ENCODE assay signal across 1 cellular context in the genomic region with DNA sequence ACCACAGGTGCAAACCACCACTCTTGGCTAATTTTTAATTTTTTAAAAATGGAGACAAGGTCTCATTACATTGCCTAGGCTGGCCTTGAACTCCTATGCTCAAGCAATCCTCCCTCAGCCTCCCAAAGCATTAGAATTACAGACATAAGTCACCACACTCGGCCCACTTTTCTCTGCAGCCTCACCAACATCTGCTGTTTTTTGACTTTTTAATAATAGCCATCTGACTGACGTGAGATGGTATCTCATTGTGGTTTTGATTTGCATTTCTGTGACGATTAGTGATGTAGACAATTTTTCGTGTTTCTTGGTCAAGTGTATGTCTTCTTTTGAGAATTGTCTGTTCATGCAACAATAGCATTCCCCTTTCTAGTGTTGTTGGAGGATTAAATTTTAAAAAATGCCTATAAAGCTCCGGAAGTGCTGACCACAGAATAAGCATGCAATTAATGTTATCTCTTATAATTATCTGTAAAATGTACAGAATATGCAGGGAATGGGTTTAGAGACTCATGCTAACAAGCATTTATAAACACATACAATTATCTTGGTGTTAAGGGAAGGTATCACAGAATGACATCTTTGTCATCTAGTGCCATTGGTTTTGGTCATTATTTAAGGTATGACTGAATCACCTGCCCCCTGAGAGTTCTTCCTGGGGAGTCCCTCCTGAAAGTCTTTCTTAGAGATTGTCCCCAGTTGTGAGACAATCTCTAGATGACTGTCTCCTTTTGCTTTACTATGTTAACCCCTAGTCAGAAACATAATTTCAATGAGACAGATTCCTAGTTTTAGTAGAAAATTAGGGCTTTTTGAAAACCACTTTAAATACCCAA.
TF ChIP-seq lines count a peak whose summit lies in the region.

No MANE protein-coding gene starts in this region.

TF ChIP-seq in GM23338, 12 proteins besides CTCF, POLR2A, EP300 and RAD21 (continued from another document):
- TF ChIP-seq ZNF462 (CRISPR knock-in tag; IDR thresholded peaks at IDR 0.05) (no peak), EZH2phosphoT487 (IDR thresholded peaks at IDR 0.05; ENCODE audit: unreplicated experiment) (no peak), POLR2AphosphoS5 (IDR thresholded peaks at IDR 0.05; ENCODE audit: low read depth) (no peak), ZNF331 (CRISPR knock-in tag; IDR thresholded peaks at IDR 0.05; ENCODE audit: low read depth) (no peak), CREB1 (CRISPR knock-in tag; IDR thresholded peaks at IDR 0.05; ENCODE audit: low read depth) (no peak), NANOG (IDR thresholded peaks at IDR 0.05; ENCODE audit: borderline replicate concordance) (no peak), EZH2 (IDR thresholded peaks at IDR 0.05; ENCODE audit: low read depth, unreplicated experiment) (no peak), JUNB (IDR thresholded peaks at IDR 0.05; ENCODE audit: unreplicated experiment) (no peak), ZNF114 (CRISPR knock-in tag; IDR thresholded peaks at IDR 0.05) (no peak)
- TF ChIP-seq, protein P1, sequence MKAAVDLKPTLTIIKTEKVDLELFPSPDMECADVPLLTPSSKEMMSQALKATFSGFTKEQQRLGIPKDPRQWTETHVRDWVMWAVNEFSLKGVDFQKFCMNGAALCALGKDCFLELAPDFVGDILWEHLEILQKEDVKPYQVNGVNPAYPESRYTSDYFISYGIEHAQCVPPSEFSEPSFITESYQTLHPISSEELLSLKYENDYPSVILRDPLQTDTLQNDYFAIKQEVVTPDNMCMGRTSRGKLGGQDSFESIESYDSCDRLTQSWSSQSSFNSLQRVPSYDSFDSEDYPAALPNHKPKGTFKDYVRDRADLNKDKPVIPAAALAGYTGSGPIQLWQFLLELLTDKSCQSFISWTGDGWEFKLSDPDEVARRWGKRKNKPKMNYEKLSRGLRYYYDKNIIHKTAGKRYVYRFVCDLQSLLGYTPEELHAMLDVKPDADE (IDR thresholded peaks at IDR 0.05): no peak
- TF ChIP-seq, protein P2, sequence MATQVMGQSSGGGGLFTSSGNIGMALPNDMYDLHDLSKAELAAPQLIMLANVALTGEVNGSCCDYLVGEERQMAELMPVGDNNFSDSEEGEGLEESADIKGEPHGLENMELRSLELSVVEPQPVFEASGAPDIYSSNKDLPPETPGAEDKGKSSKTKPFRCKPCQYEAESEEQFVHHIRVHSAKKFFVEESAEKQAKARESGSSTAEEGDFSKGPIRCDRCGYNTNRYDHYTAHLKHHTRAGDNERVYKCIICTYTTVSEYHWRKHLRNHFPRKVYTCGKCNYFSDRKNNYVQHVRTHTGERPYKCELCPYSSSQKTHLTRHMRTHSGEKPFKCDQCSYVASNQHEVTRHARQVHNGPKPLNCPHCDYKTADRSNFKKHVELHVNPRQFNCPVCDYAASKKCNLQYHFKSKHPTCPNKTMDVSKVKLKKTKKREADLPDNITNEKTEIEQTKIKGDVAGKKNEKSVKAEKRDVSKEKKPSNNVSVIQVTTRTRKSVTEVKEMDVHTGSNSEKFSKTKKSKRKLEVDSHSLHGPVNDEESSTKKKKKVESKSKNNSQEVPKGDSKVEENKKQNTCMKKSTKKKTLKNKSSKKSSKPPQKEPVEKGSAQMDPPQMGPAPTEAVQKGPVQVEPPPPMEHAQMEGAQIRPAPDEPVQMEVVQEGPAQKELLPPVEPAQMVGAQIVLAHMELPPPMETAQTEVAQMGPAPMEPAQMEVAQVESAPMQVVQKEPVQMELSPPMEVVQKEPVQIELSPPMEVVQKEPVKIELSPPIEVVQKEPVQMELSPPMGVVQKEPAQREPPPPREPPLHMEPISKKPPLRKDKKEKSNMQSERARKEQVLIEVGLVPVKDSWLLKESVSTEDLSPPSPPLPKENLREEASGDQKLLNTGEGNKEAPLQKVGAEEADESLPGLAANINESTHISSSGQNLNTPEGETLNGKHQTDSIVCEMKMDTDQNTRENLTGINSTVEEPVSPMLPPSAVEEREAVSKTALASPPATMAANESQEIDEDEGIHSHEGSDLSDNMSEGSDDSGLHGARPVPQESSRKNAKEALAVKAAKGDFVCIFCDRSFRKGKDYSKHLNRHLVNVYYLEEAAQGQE (IDR thresholded peaks at IDR 0.05; ENCODE audit: unreplicated experiment): no peak
